Comparison of ENCODE assay signal across 8 cellular contexts in the genomic region with DNA sequence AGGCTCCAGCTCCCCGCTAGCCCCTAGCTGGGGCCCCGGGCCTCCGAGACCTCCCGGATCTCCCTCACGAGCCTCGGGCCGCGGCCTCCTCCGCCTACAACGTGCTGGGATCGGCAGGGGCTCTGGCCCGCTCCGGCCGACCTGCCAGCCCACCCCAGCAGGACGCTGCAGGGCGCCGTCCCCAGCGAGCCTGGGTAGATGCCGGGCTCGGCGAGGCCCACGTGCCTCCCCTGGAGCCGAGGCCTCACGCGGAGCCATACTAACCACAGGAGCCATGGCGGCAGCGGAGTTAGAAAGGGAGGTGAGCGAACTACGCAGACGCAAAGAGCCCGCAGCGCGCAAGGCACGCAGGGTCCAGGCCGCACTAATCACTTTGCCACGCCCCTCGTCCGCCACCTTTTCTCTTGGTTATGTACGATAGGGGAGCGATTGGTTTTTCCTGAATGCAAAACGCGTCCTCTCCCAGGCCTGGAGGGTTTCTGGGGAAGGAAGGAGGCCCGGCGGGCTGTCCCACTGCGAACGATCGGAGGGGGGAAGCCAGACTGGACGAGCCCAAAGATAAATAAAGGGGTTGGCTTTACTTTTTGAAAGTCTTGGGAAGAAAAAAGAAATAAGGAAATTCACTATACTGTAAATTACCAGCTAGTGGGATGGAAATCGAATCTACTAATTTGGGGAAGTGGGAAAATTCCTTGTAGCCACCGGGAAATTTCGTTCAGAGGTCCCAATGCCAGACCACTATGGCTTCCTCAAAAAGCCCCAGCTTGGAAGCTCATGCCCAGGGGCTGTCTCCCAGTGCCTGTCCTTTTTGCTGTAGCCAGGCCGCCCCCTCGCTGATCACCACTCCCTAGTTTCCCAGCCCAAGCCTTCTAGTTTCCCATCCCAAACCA. TPM values are rescaled to one million over a fixed set of nuclear protein-coding genes. Genes with fewer than 3 reads are reported as not detected.
DNase-seq lines count a peak whose midpoint lies in the region; ATAC-seq, FAIRE-seq and TF ChIP-seq lines count a peak whose summit lies in the region.

RPL22 (minus strand) TSS at position 298 of the 890 bp plus-strand sequence; CDS start at position 276, 22 bp downstream.

- peak within 1 kb of the TSS; percentile 82 for H2BK120ac ChIP-seq in trophoblast cell (ENCODE audit: insufficient read depth, low read length, poor library complexity)

- no peak within 1 kb of the TSS for H3K23ac ChIP-seq in trophoblast cell (ENCODE audit: low read length)

- peak within 1 kb of the TSS; percentile 88 for H3K18ac ChIP-seq in trophoblast cell (ENCODE audit: low read length)

- peak; percentile 91 for DNase-seq in GM12892 (ENCODE audit: insufficient read length)
- DNase-seq in NCI-H146 (lab: John Stamatoyannopoulos, UW) = peak; percentile 97
- peak; percentile 92 to 99 (median 96) for DNase-seq in T-helper 1 cell
- peak; percentile 97 to 99 (median 99) for DNase-seq in adrenal gland
- DNase-seq in cardiac septum (ENCODE audit: low spot score) = peak; percentile 97
- DNase-seq in trophoblast cell = peak; percentile 99 to 100
- peak; percentile 99 for DNase-seq in transverse colon

- TF ChIP-seq CTCF in adrenal gland (IDR thresholded peaks at IDR 0.05) (peak in 1 of 6 experiments; percentile 21), transverse colon (IDR thresholded peaks at IDR 0.05) (no peak)

- peaks cover 0 to 26% of the 10 kb centered on the region in 2 donors for H3K36me3 ChIP-seq in adrenal gland (replicated peaks in 1 of 2)
- peaks cover 19 to 20% of the 10 kb centered on the region in 2 experiments for H3K36me3 ChIP-seq in trophoblast cell (ENCODE audit: control insufficient read depth in 1 of 2, insufficient read depth in 2 of 2, low read length in 2 of 2)
- peaks cover 0 to 24% (median 11%) of the 10 kb centered on the region in 4 donors for H3K36me3 ChIP-seq in transverse colon

- TF ChIP-seq EP300 in transverse colon (IDR thresholded peaks at IDR 0.05; ENCODE audit: low read depth) = no peak

- H3K4ac ChIP-seq in trophoblast cell (ENCODE audit: low read depth, low read length) = peak within 1 kb of the TSS; percentile 92

- H3K27me3 ChIP-seq in adrenal gland (no peaks in the 10 kb centered on the region), trophoblast cell (ENCODE audit: insufficient read depth, low read length) (no peaks in the 10 kb centered on the region), transverse colon (no peaks in the 10 kb centered on the region)

- peak within 1 kb of the TSS; percentile 69 for H2AK5ac ChIP-seq in trophoblast cell (ENCODE audit: low read length)

- H2BK12ac ChIP-seq in trophoblast cell (ENCODE audit: low read length) = no peak within 1 kb of the TSS

- peaks cover 12% of the 10 kb centered on the region for H3K79me1 ChIP-seq in trophoblast cell (ENCODE audit: low read length)

- H4K12ac ChIP-seq in trophoblast cell (ENCODE audit: low read depth, low read length) = peak within 1 kb of the TSS; percentile 93

- FAIRE-seq in GM12892 (lab: Jason Lieb, UNC) = peak; percentile 99

- TF ChIP-seq POLR2A in GM12892 (IDR thresholded peaks at IDR 0.05; ENCODE audit: low read depth, low read length) (peak; percentile 94), adrenal gland (IDR thresholded peaks at IDR 0.05) (peak; percentile 68 to 92), transverse colon (IDR thresholded peaks at IDR 0.05) (peak; percentile 75)

- peak within 1 kb of the TSS; percentile 96 for H3K14ac ChIP-seq in trophoblast cell (ENCODE audit: low read length)

- WGBS in adrenal gland, 4 donors = 1 to 2% (median 2%) methylated on average over 27 to 53 of the region's 53 CpGs
- no CpG with 5 or more reads among the region's 53 CpGs for WGBS in trophoblast cell (ENCODE audit: extremely low coverage, insufficient coverage, insufficient read length)
- WGBS in transverse colon (ENCODE audit: low coverage in 1 of 2), 2 donors = 3 to 10% methylated on average over 2 to 50 of the region's 53 CpGs

- H3K4me1 ChIP-seq in adrenal gland (replicated peaks in 1 of 2) (peaks cover 9 to 21% of the 10 kb centered on the region in 2 donors), trophoblast cell (ENCODE audit: control insufficient read depth in 1 of 2, insufficient read depth in 2 of 2, low read length in 2 of 2) (peaks cover 4 to 5% of the 10 kb centered on the region in 2 experiments), transverse colon (peaks cover 13 to 32% (median 19%) of the 10 kb centered on the region in 4 donors)

- ATAC-seq in HG02852 (IDR thresholded peaks at IDR 0.05; ENCODE audit: unreplicated experiment) = peak; percentile 96

- peak within 1 kb of the TSS; percentile 56 for H3K4me2 ChIP-seq in trophoblast cell (ENCODE audit: low read length)

- H3K79me2 ChIP-seq in trophoblast cell (ENCODE audit: control insufficient read depth, insufficient read depth, low read length, poor library complexity) = peaks cover 13% of the 10 kb centered on the region

- H3K27ac ChIP-seq in adrenal gland (peak within 1 kb of the TSS in 4 of 5 donors; percentile 75 to 90 (median 79)), trophoblast cell (ENCODE audit: low read depth, low read length) (peak within 1 kb of the TSS; percentile 54), transverse colon (peak within 1 kb of the TSS; percentile 81 to 89 (median 88))

- peak within 1 kb of the TSS; percentile 91 for H4K91ac ChIP-seq in trophoblast cell (ENCODE audit: low read depth, low read length)

- H3K9ac ChIP-seq in trophoblast cell (ENCODE audit: low read length) = peak within 1 kb of the TSS; percentile 99

- H3K4me3 ChIP-seq in adrenal gland (peak within 1 kb of the TSS; percentile 78 to 97 (median 88)), trophoblast cell (ENCODE audit: low read depth, low read length) (peak within 1 kb of the TSS; percentile 100), transverse colon (peak within 1 kb of the TSS; percentile 87 to 99 (median 94))

- H2AFZ ChIP-seq in trophoblast cell (ENCODE audit: insufficient read depth, low read length, poor library complexity) = peak within 1 kb of the TSS; percentile 77

- H3K9me3 ChIP-seq in adrenal gland (replicated peaks in 1 of 3) (no peaks in the 10 kb centered on the region), trophoblast cell (ENCODE audit: insufficient read depth, low read depth, low read length) (no peaks in the 10 kb centered on the region), transverse colon (no peaks in the 10 kb centered on the region)

- intact Hi-C loops in adrenal gland (cut with DNase I) (no loop called here), cardiac septum (cut with DNase I) (loop anchor here (5.0 kb wide), 1 partner anchor 193 kb away; the partner anchor contains the start of gene ACOT7), transverse colon (cut with DNase I; ENCODE audit: low total_unique reads) (no loop called here)

- peak within 1 kb of the TSS; percentile 95 for H4K8ac ChIP-seq in trophoblast cell (ENCODE audit: low read depth, low read length)

- in situ Hi-C loops in transverse colon (cut with MboI; ENCODE audit: low pct_ligation_motif_present in 1 of 4, low pct_unique_long_range_greater_than_20kb in 1 of 4, low sequenced_read_pairs in 3 of 4) = no loop called here

- peak within 1 kb of the TSS; percentile 71 for H2BK5ac ChIP-seq in trophoblast cell (ENCODE audit: low read depth, low read length, poor library complexity)

RNA-seq across cellular contexts. Expression of gene RPL22, which starts in this region (rescaled TPM):
- polyA plus RNA-seq in GM12892 (2012; ENCODE audit: missing spikeins) = 1,361 TPM
- total RNA-seq in adrenal gland = 100 to 1,000 TPM in 6 of 8 donors, 10 to 100 TPM in 2; 78.5 to 350 (median 225) TPM
- polyA plus RNA-seq in adrenal gland = 100 to 1,000 TPM; 737 to 898 (median 819) TPM
- 205 TPM for total RNA-seq in cardiac septum
- 730 and 785 TPM in 2 replicates for polyA plus RNA-seq in trophoblast cell (2013)
- total RNA-seq in transverse colon = 100 to 1,000 TPM in 3 of 4 donors, 10 to 100 TPM in 1; 56.5 to 170 (median 106) TPM

Comparison
In these comparisons a context has a peak if more than half of its experiments do, and no peak if none do; other contexts are left out.
1. Peak in every context shown above with its lines: DNase-seq, ATAC-seq, H3K4me3 ChIP-seq and H3K27ac ChIP-seq.